Comparison of ENCODE assay signal across 10 cellular contexts in genomic region chr12:27840229-27840999, GRCh38.
DNase-seq lines count a peak whose midpoint lies in the region; ATAC-seq and TF ChIP-seq lines count a peak whose summit lies in the region.
"Had no signal": no experiment of that assay in that cellular context is flagged by ENCODE, and none has a peak within 500 bp of the region (broad histone marks: within the 10 kb centered on the region; RNA-seq: fewer than 3 reads in every experiment).

No MANE protein-coding gene starts in this region.

- H3K27ac Mint-ChIP-seq in HFFc6 = no peak overlapping the region
- no peak overlapping the region for H3K27ac Mint-ChIP-seq in activated CD4-positive, alpha-beta memory T cell treated with anti-CD3 and anti-CD28 coated beads, Interleukin-2, amount 10 ng/mL, durations not matched to agents 7 days and 5 days

- H3K9me3 ChIP-seq in MG63 = no peaks in the 10 kb centered on the region; the same call in 1 of the 2 replicates

- H3K4me1 Mint-ChIP-seq in HFFc6 (ENCODE audit: low read depth) = peaks cover 17% of the 10 kb centered on the region
- no peaks in the 10 kb centered on the region for H3K4me1 Mint-ChIP-seq in activated CD4-positive, alpha-beta memory T cell treated with anti-CD3 and anti-CD28 coated beads, Interleukin-2, amount 10 ng/mL, durations not matched to agents 7 days and 5 days

- POLR2A ChIA-PET in activated CD4-positive, alpha-beta memory T cell treated with anti-CD3 and anti-CD28 coated beads, Interleukin-2, amount 10 ng/mL, durations not matched to agents 7 days and 5 days (lab: Charles Lee) = no interaction called here

- peak; percentile 3 for DNase-seq in CD1c-positive myeloid dendritic cell (ENCODE audit: extremely low spot score)
- DNase-seq in HFFc6 = peak; percentile 10
- peak; percentile 69 for DNase-seq in OCI-M1 (lab: John Stamatoyannopoulos, UW)
- peak; percentile 13 for DNase-seq in fibroblast of gingiva (ENCODE audit: low read depth)
- no peak for DNase-seq in C1 segment of cervical spinal cord (lab: John Stamatoyannopoulos, UW)
- DNase-seq in MG63 = no peak
- DNase-seq in activated CD4-positive, alpha-beta memory T cell treated with anti-CD3 and anti-CD28 coated beads, Interleukin-2, amount 10 ng/mL, durations not matched to agents 7 days and 5 days = no peak
- DNase-seq: aorta, NCI-H774 had no signal

- no peaks in the 10 kb centered on the region for H3K27me3 ChIP-seq in MG63

- no peak overlapping the region for H3K4me3 ChIP-seq in MG63

- no peaks in the 10 kb centered on the region for H3K36me3 Mint-ChIP-seq in HFFc6 (ENCODE audit: low read depth)
- H3K36me3 Mint-ChIP-seq in activated CD4-positive, alpha-beta memory T cell treated with anti-CD3 and anti-CD28 coated beads, Interleukin-2, amount 10 ng/mL, durations not matched to agents 7 days and 5 days (ENCODE audit: low read depth) = no peaks in the 10 kb centered on the region

- peak; percentile 75 for TF ChIP-seq CTCF in HFFc6 (IDR thresholded peaks at IDR 0.05)

- no peaks in the 10 kb centered on the region for H3K9me3 Mint-ChIP-seq in HFFc6
- no peaks in the 10 kb centered on the region for H3K9me3 Mint-ChIP-seq in activated CD4-positive, alpha-beta memory T cell treated with anti-CD3 and anti-CD28 coated beads, Interleukin-2, amount 10 ng/mL, durations not matched to agents 7 days and 5 days

- CTCF ChIA-PET in activated CD4-positive, alpha-beta memory T cell treated with anti-CD3 and anti-CD28 coated beads, Interleukin-2, amount 10 ng/mL, durations not matched to agents 7 days and 5 days (lab: Charles Lee) = interaction anchor here (0.7 kb wide), 2 partner anchors 107 to 727 kb away, joined by 3 read pairs; no protein-coding TSS in a partner anchor

- no peak for ATAC-seq in HG02840 (IDR thresholded peaks at IDR 0.05; ENCODE audit: low FRiP score, unreplicated experiment)

- H3K27me3 Mint-ChIP-seq in HFFc6 (ENCODE audit: insufficient read depth) = peaks cover 8% of the 10 kb centered on the region
- H3K27me3 Mint-ChIP-seq in activated CD4-positive, alpha-beta memory T cell treated with anti-CD3 and anti-CD28 coated beads, Interleukin-2, amount 10 ng/mL, durations not matched to agents 7 days and 5 days = no peaks in the 10 kb centered on the region

- no peaks in the 10 kb centered on the region for H3K36me3 ChIP-seq in MG63

- H3K4me3 Mint-ChIP-seq in HFFc6 = no peak overlapping the region
- no peak overlapping the region for H3K4me3 Mint-ChIP-seq in activated CD4-positive, alpha-beta memory T cell treated with anti-CD3 and anti-CD28 coated beads, Interleukin-2, amount 10 ng/mL, durations not matched to agents 7 days and 5 days

Comparison
In these comparisons a context has a peak if more than half of its experiments do, and no peak if none do; other contexts are left out.
1. DNase-seq: peak in CD1c-positive myeloid dendritic cell (single experiment), HFFc6 (single experiment), OCI-M1 (single experiment) and fibroblast of gingiva (single experiment); none in C1 segment of cervical spinal cord (0 of 14), MG63 (single experiment) and activated CD4-positive, alpha-beta memory T cell treated with anti-CD3 and anti-CD28 coated beads, Interleukin-2, amount 10 ng/mL, durations not matched to agents 7 days and 5 days (single experiment).